Comparison of ENCODE assay signal across 21 cellular contexts in the genomic region with DNA sequence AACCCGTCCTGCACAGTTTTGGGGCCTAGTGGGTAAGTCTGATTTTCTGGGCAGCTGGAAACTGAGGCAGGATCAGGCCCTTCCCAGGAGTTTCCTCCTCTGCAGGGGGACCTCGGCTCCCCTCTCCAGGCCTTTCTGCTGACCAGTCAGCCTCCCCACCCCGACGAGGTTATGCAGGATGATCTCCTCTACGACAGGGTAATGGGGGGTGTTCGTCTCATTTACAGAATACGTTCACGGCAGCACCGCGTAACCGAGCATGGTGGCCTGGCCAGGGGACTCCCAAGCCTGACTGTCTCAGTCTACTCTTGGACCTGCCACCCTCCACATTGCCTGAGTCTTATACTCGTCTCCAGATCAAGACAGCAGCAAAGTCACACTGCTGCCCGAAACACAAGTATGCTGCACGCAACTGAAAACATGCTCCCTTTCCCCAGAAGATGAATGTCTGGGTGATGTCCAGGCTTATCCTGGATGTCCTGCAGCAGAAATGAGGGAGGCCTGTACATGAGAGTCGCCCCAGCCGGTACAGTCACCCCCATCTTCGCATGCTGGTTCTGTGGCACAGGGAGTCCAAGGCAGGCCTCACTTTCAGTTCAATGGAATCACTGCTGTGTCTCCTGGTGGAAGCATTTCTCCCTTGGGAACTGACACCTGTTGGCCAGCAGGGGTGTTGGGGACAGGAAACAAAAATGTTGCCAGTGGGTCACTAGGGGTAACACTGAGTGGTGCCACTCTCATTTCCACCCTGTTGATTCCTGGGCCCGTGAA.
"Had no signal": no experiment of that assay in that cellular context is flagged by ENCODE, and none has a peak within 500 bp of the region (broad histone marks: within the 10 kb centered on the region; RNA-seq: fewer than 3 reads in every experiment).

No MANE protein-coding gene starts in this region.

- H3K36me3 ChIP-seq: esophagus squamous epithelium, gastroesophageal sphincter, left ventricle myocardium inferior, lower lobe of right lung, neutrophil, right atrium auricular region, suprapubic skin, thyroid gland had no signal

- H3K27me3 Mint-ChIP-seq: memory B cell had no signal

- H3K27ac ChIP-seq: esophagus squamous epithelium, gastroesophageal sphincter, left ventricle myocardium inferior, lower lobe of right lung, neutrophil, right atrium auricular region, suprapubic skin, thyroid gland had no signal

- H3K27ac Mint-ChIP-seq: immature natural killer cell, memory B cell, nephron, type B pancreatic cell had no signal

- H3K4me1 ChIP-seq: esophagus squamous epithelium, gastroesophageal sphincter, left ventricle myocardium inferior, lower lobe of right lung, right atrium auricular region, suprapubic skin, thyroid gland had no signal

- H3K4me3 Mint-ChIP-seq: immature natural killer cell, memory B cell, nephron, type B pancreatic cell had no signal

- H3K4me3 ChIP-seq: esophagus squamous epithelium, gastroesophageal sphincter, left ventricle myocardium inferior, lower lobe of right lung, right atrium auricular region, suprapubic skin, thyroid gland had no signal

- H3K9me3 ChIP-seq: esophagus squamous epithelium, gastroesophageal sphincter, lower lobe of right lung, neutrophil, suprapubic skin, thyroid gland had no signal

- DNase-seq: effector memory CD4-positive, alpha-beta T cell; esophagus squamous epithelium; foreskin fibroblast; glutamatergic neuron; immature natural killer cell; kidney; left cardiac atrium; left ventricle myocardium inferior; lower lobe of right lung; midbrain; small intestine; stimulated activated CD4-positive, alpha-beta T cell treated with anti-CD3 and anti-CD28 coated beads, Interleukin-12 subunit alpha, Interleukin-12 subunit beta, amount 100 ng/mL, for 4 hours; stimulated activated naive CD4-positive, alpha-beta T cell treated with Interleukin-2 at 50 U/mL for 16 hours; thyroid gland had no signal

- FAIRE-seq: kidney, small intestine had no signal

- H3K4me1 Mint-ChIP-seq: immature natural killer cell, memory B cell, nephron had no signal

- ATAC-seq: gastroesophageal sphincter had no signal

- H3K36me3 Mint-ChIP-seq: immature natural killer cell, memory B cell, type B pancreatic cell had no signal

- H3K27me3 ChIP-seq: neutrophil, right atrium auricular region, thyroid gland had no signal
